Comparison of ENCODE assay signal across 1 cellular context in genomic region chr15:79978694-79979519, GRCh38.
TF ChIP-seq lines count a peak whose summit lies in the region.

No MANE protein-coding gene starts in this region.

TF ChIP-seq in SK-N-SH treated with all-trans-retinoic acid at 6 μM for 48 hours, 23 proteins besides CTCF, POLR2A, EP300 and RAD21 (continued from another document):
- TF ChIP-seq POU6F1 (CRISPR knock-in tag; IDR thresholded peaks at IDR 0.05; ENCODE audit: borderline replicate concordance, low read depth) (no peak), GLIS3 (CRISPR knock-in tag; IDR thresholded peaks at IDR 0.05) (no peak), RARB (CRISPR knock-in tag; IDR thresholded peaks at IDR 0.05) (no peak), ZNF70 (CRISPR knock-in tag; IDR thresholded peaks at IDR 0.05) (no peak), SNAI2 (CRISPR knock-in tag; IDR thresholded peaks at IDR 0.05) (no peak), ISL1 (CRISPR knock-in tag; IDR thresholded peaks at IDR 0.05) (no peak; the same call in 1 of the 2 replicates), ZC3H10 (CRISPR knock-in tag; IDR thresholded peaks at IDR 0.05) (no peak), TCF4 (CRISPR knock-in tag; IDR thresholded peaks at IDR 0.05; ENCODE audit: borderline replicate concordance) (no peak), CREB5 (CRISPR knock-in tag; IDR thresholded peaks at IDR 0.05; ENCODE audit: low read depth) (no peak), ZFP30 (CRISPR knock-in tag; IDR thresholded peaks at IDR 0.05) (no peak), ARNTL (CRISPR knock-in tag; IDR thresholded peaks at IDR 0.05; ENCODE audit: borderline replicate concordance, low read depth) (no peak), ZNF8 (CRISPR knock-in tag; IDR thresholded peaks at IDR 0.05) (no peak)
